24 cellular contexts compared by ENCODE assay signal in genomic region chr3:45980229-45980813, GRCh38. TPM values are rescaled to one million over a fixed set of nuclear protein-coding genes. Genes with fewer than 3 reads are reported as not detected.
A peak's percentile ranks its signal among the peaks of the same experiment; 100 is the strongest.
DNase-seq lines count a peak whose midpoint lies in the region; ATAC-seq, FAIRE-seq and TF ChIP-seq lines count a peak whose summit lies in the region.
"Had no signal": no experiment of that assay in that cellular context is flagged by ENCODE, and none has a peak within 500 bp of the region (broad histone marks: within the 10 kb centered on the region; RNA-seq: fewer than 3 reads in every experiment).

No MANE protein-coding gene starts in this region.

- H3K4me3 ChIP-seq in CD4-positive, CD25-positive, alpha-beta regulatory T cell (ENCODE audit: low read depth, low read length): peak overlapping the region; percentile 19
- no peak overlapping the region for H3K4me3 ChIP-seq in CD8-positive, alpha-beta T cell (ENCODE audit: low read depth, low read length)
- H3K4me3 ChIP-seq in small intestine (ENCODE audit: low read depth in 1 of 2, low read length in 2 of 2): no peak overlapping the region
- H3K4me3 ChIP-seq: coronary artery had no signal

- CTCF ChIA-PET in CD8-positive, alpha-beta T cell (lab: Charles Lee): interaction anchor here (1.1 to 6.2 kb wide), 4 partner anchors 11 to 98 kb away, joined by 3 to 47 read pairs (median 3); no protein-coding TSS in a partner anchor
- CTCF ChIA-PET in activated CD8-positive, alpha-beta T cell treated with anti-CD3 and anti-CD28 coated beads, Interleukin-2, amount 10 ng/mL, durations not matched to agents 7 days and 5 days (lab: Charles Lee): interaction anchor here (0.8 to 3.4 kb wide), 8 partner anchors 13 to 229 kb away, joined by 3 to 35 read pairs (median 4); partner anchors contain the start of gene CXCR6

- H3K36me3 Mint-ChIP-seq in CD4-positive, CD25-positive, alpha-beta regulatory T cell: peaks cover 62% of the 10 kb centered on the region
- peaks cover 76% of the 10 kb centered on the region for H3K36me3 Mint-ChIP-seq in CD8-positive, alpha-beta T cell
- peaks cover 92% of the 10 kb centered on the region for H3K36me3 Mint-ChIP-seq in activated CD8-positive, alpha-beta T cell treated with anti-CD3 and anti-CD28 coated beads, Interleukin-2, amount 10 ng/mL, durations not matched to agents 7 days and 5 days (ENCODE audit: low read depth)
- H3K36me3 Mint-ChIP-seq in naive thymus-derived CD8-positive, alpha-beta T cell: peaks cover 0 to 77% (median 45%) of the 10 kb centered on the region in 3 donors

- FAIRE-seq in small intestine (lab: Jason Lieb, UNC): no peak

- TF ChIP-seq CTCF in CD8-positive, alpha-beta T cell (IDR thresholded peaks at IDR 0.05): no peak

- H3K4me3 Mint-ChIP-seq in CD4-positive, CD25-positive, alpha-beta regulatory T cell: peak overlapping the region; percentile 28 to 75 (median 44)
- no peak overlapping the region for H3K4me3 Mint-ChIP-seq in CD8-positive, alpha-beta T cell
- no peak overlapping the region for H3K4me3 Mint-ChIP-seq in activated CD8-positive, alpha-beta T cell treated with anti-CD3 and anti-CD28 coated beads, Interleukin-2, amount 10 ng/mL, durations not matched to agents 7 days and 5 days
- H3K4me3 Mint-ChIP-seq in naive thymus-derived CD8-positive, alpha-beta T cell: peak overlapping the region in 1 of 10 donors; percentile 10
- H3K4me3 Mint-ChIP-seq: memory B cell, type B pancreatic cell had no signal

- no peaks in the 10 kb centered on the region for H3K27me3 ChIP-seq in CD4-positive, CD25-positive, alpha-beta regulatory T cell (ENCODE audit: control insufficient read depth, insufficient read depth, low read length)
- H3K27me3 ChIP-seq in CD8-positive, alpha-beta T cell (ENCODE audit: insufficient read depth, low read length): no peaks in the 10 kb centered on the region
- H3K27me3 ChIP-seq in small intestine (ENCODE audit: control insufficient read depth in 2 of 2, insufficient read depth in 2 of 2, low read length in 2 of 2): no peaks in the 10 kb centered on the region
- H3K27me3 ChIP-seq: brain microvascular endothelial cell had no signal

- WGBS in small intestine, 3 donors: 55 to 76% (median 62%) methylated on average over 7 of the region's 7 CpGs

- H3K4me1 ChIP-seq in CD4-positive, CD25-positive, alpha-beta regulatory T cell (ENCODE audit: control insufficient read depth, insufficient read depth, low read length, poor library complexity, severe bottlenecking): peaks cover 66% of the 10 kb centered on the region
- H3K4me1 ChIP-seq in CD8-positive, alpha-beta T cell (ENCODE audit: insufficient read depth, low read length): peaks cover 42% of the 10 kb centered on the region
- H3K4me1 ChIP-seq in small intestine (ENCODE audit: control insufficient read depth in 2 of 2, insufficient read depth in 1 of 2, low read depth in 1 of 2, low read length in 1 of 2): peaks cover 4 to 7% of the 10 kb centered on the region in 2 donors

- POLR2A ChIA-PET in CD8-positive, alpha-beta T cell (lab: Charles Lee): interaction anchor here (0.8 to 1.2 kb wide), 3 partner anchors 16 to 28 kb away, joined by 3 read pairs; no protein-coding TSS in a partner anchor
- POLR2A ChIA-PET in activated CD8-positive, alpha-beta T cell treated with anti-CD3 and anti-CD28 coated beads, Interleukin-2, amount 10 ng/mL, durations not matched to agents 7 days and 5 days (lab: Charles Lee): interaction anchor here (0.8 to 2.3 kb wide), 4 partner anchors 14 to 37 kb away, joined by 3 to 20 read pairs (median 6); partner anchors contain the start of genes CXCR6 and FYCO1
- POLR2A ChIA-PET in naive thymus-derived CD8-positive, alpha-beta T cell (lab: Charles Lee): interaction anchor here (1.3 kb wide), 2 partner anchors 13 to 85 kb away, joined by 3 read pairs; no protein-coding TSS in a partner anchor

- H3K27me3 Mint-ChIP-seq in CD4-positive, CD25-positive, alpha-beta regulatory T cell: no peaks in the 10 kb centered on the region
- no peaks in the 10 kb centered on the region for H3K27me3 Mint-ChIP-seq in CD8-positive, alpha-beta T cell (ENCODE audit: low read depth)
- no peaks in the 10 kb centered on the region for H3K27me3 Mint-ChIP-seq in activated CD8-positive, alpha-beta T cell treated with anti-CD3 and anti-CD28 coated beads, Interleukin-2, amount 10 ng/mL, durations not matched to agents 7 days and 5 days (ENCODE audit: low read depth)
- no peaks in the 10 kb centered on the region for H3K27me3 Mint-ChIP-seq in naive thymus-derived CD8-positive, alpha-beta T cell
- H3K27me3 Mint-ChIP-seq: memory B cell, type B pancreatic cell had no signal

- ATAC-seq in CD4-positive, CD25-positive, alpha-beta regulatory T cell (ENCODE audit: low read depth in 2 of 2): peak; percentile 45 to 50
- peak; percentile 26 for ATAC-seq in CD8-positive, alpha-beta T cell
- no peak for ATAC-seq in activated CD8-positive, alpha-beta T cell treated with anti-CD3 and anti-CD28 coated beads, Interleukin-2, amount 10 ng/mL, durations not matched to agents 7 days and 5 days
- ATAC-seq in naive thymus-derived CD8-positive, alpha-beta T cell: no peak
- ATAC-seq in HG03520 (IDR thresholded peaks at IDR 0.05; ENCODE audit: unreplicated experiment): no peak
- ATAC-seq: PC-3, right cardiac atrium had no signal

- intact Hi-C loops in CD8-positive, alpha-beta T cell (cut with DNase I, micrococcal nuclease): loop anchor here in 1 of 2 experiments (1.0 kb wide), 1 partner anchor 14 kb away; no protein-coding TSS in a partner anchor

- H3K4me1 Mint-ChIP-seq in CD4-positive, CD25-positive, alpha-beta regulatory T cell: peaks cover 35 to 83% (median 55%) of the 10 kb centered on the region in 4 donors
- H3K4me1 Mint-ChIP-seq in CD8-positive, alpha-beta T cell (ENCODE audit: low read depth): peaks cover 70% of the 10 kb centered on the region
- H3K4me1 Mint-ChIP-seq in activated CD8-positive, alpha-beta T cell treated with anti-CD3 and anti-CD28 coated beads, Interleukin-2, amount 10 ng/mL, durations not matched to agents 7 days and 5 days (ENCODE audit: low read depth): peaks cover 93% of the 10 kb centered on the region
- peaks cover 30 to 59% (median 48%) of the 10 kb centered on the region in 4 donors for H3K4me1 Mint-ChIP-seq in naive thymus-derived CD8-positive, alpha-beta T cell

- DNase-seq in CD4-positive, CD25-positive, alpha-beta regulatory T cell: peak; percentile 21 to 73 (median 55)
- peak in 1 of 7 experiments; percentile 46 for DNase-seq in CD8-positive, alpha-beta T cell
- DNase-seq in activated CD8-positive, alpha-beta T cell treated with anti-CD3 and anti-CD28 coated beads, Interleukin-2, amount 10 ng/mL, durations not matched to agents 7 days and 5 days: no peak
- DNase-seq in small intestine (peak; percentile 23), HT-29 (ENCODE audit: low spot score) (no peak), AG08395 (ENCODE audit: low spot score) (no peak)
- DNase-seq in naive thymus-derived CD8-positive, alpha-beta T cell: no peak
- DNase-seq: Caco-2, GOT3, KG1, MV-4-11, NCI-H1694 treated with DMSO at 0.1 percent for 48 hours, NCI-H748 treated with DMSO at 0.1 percent for 48 hours, PC-3, right cardiac atrium, SIG-M5 had no signal

- peaks cover 0 to 3% (median 0%) of the 10 kb centered on the region in 7 donors for H3K9me3 Mint-ChIP-seq in CD4-positive, CD25-positive, alpha-beta regulatory T cell
- no peaks in the 10 kb centered on the region for H3K9me3 Mint-ChIP-seq in CD8-positive, alpha-beta T cell
- no peaks in the 10 kb centered on the region for H3K9me3 Mint-ChIP-seq in activated CD8-positive, alpha-beta T cell treated with anti-CD3 and anti-CD28 coated beads, Interleukin-2, amount 10 ng/mL, durations not matched to agents 7 days and 5 days (ENCODE audit: insufficient read depth)
- H3K9me3 Mint-ChIP-seq in naive thymus-derived CD8-positive, alpha-beta T cell: no peaks in the 10 kb centered on the region
- H3K9me3 Mint-ChIP-seq: memory B cell, type B pancreatic cell had no signal

- no peaks in the 10 kb centered on the region for H3K9me3 ChIP-seq in CD4-positive, CD25-positive, alpha-beta regulatory T cell (ENCODE audit: control insufficient read depth in 2 of 2, low read length in 2 of 2)
- no peaks in the 10 kb centered on the region for H3K9me3 ChIP-seq in CD8-positive, alpha-beta T cell (ENCODE audit: low read length)
- H3K9me3 ChIP-seq in small intestine (ENCODE audit: control insufficient read depth, low read depth): no peaks in the 10 kb centered on the region
- H3K9me3 ChIP-seq: Caco-2 had no signal

- peaks cover 67% of the 10 kb centered on the region for H3K36me3 ChIP-seq in CD4-positive, CD25-positive, alpha-beta regulatory T cell (ENCODE audit: control insufficient read depth, insufficient read depth, low read length)
- peaks cover 35% of the 10 kb centered on the region for H3K36me3 ChIP-seq in CD8-positive, alpha-beta T cell (ENCODE audit: insufficient read depth, low read length)
- peaks cover 11 to 16% of the 10 kb centered on the region in 2 donors for H3K36me3 ChIP-seq in small intestine (ENCODE audit: control insufficient read depth in 2 of 2, insufficient read depth in 2 of 2, low read length in 2 of 2)

- H3K27ac ChIP-seq in CD4-positive, CD25-positive, alpha-beta regulatory T cell (ENCODE audit: insufficient read depth, low read length, poor library complexity, severe bottlenecking): peak overlapping the region; percentile 79
- H3K27ac ChIP-seq in CD8-positive, alpha-beta T cell (ENCODE audit: low read depth, low read length): no peak overlapping the region
- no peak overlapping the region for H3K27ac ChIP-seq in small intestine (ENCODE audit: low read depth in 1 of 2, low read length in 1 of 2)
- H3K27ac ChIP-seq: brain microvascular endothelial cell had no signal

- H3K27ac Mint-ChIP-seq in CD4-positive, CD25-positive, alpha-beta regulatory T cell: peak overlapping the region; percentile 59 to 96 (median 87)
- H3K27ac Mint-ChIP-seq in CD8-positive, alpha-beta T cell: peak overlapping the region; percentile 73
- peak overlapping the region; percentile 66 for H3K27ac Mint-ChIP-seq in activated CD8-positive, alpha-beta T cell treated with anti-CD3 and anti-CD28 coated beads, Interleukin-2, amount 10 ng/mL, durations not matched to agents 7 days and 5 days
- peak overlapping the region in 3 of 10 donors; percentile 61 to 66 (median 63) for H3K27ac Mint-ChIP-seq in naive thymus-derived CD8-positive, alpha-beta T cell
- H3K27ac Mint-ChIP-seq: type B pancreatic cell had no signal

RNA-seq across cellular contexts. Expression of gene FYCO1, which starts 15.3 kb away (rescaled TPM):
- total RNA-seq in CD4-positive, CD25-positive, alpha-beta regulatory T cell: 42.5 TPM
- 1 to 10 TPM; 2.1 to 3.3 (median 2.4) TPM for polyA plus RNA-seq in CD4-positive, CD25-positive, alpha-beta regulatory T cell
- total RNA-seq in CD8-positive, alpha-beta T cell: 10 to 100 TPM; 16.6 to 16.7 TPM
- total RNA-seq in activated CD8-positive, alpha-beta T cell treated with anti-CD3 and anti-CD28 coated beads, Interleukin-2, amount 10 ng/mL, durations not matched to agents 7 days and 5 days: 10 to 100 TPM; 16.6 to 19.5 TPM
- 1 to 10 TPM; 6.5 to 9.6 (median 8.3) TPM for polyA plus RNA-seq in small intestine
- total RNA-seq in naive thymus-derived CD8-positive, alpha-beta T cell: 10 to 100 TPM; 27.6 to 28.4 TPM
- polyA plus RNA-seq in naive thymus-derived CD8-positive, alpha-beta T cell: 1 to 10 TPM; 1.7 to 6.0 (median 2.6) TPM
- total RNA-seq in HT-29 (2014; rRNA removed; shearing (Covaris generic)): 8.5 and 9.7 TPM in 2 replicates

RNA-seq across cellular contexts. Expression of gene CXCR6, which starts 37.1 kb away (rescaled TPM):
- total RNA-seq in CD4-positive, CD25-positive, alpha-beta regulatory T cell: 23.7 TPM
- polyA plus RNA-seq in CD4-positive, CD25-positive, alpha-beta regulatory T cell: 10 to 100 TPM; 23.7 to 40.3 (median 30.0) TPM
- 10 to 100 TPM in 1 of 2 experiments, 1 to 10 TPM in 1; 9.2 to 11.0 TPM for total RNA-seq in CD8-positive, alpha-beta T cell
- 10 to 100 TPM; 26.5 to 27.6 TPM for total RNA-seq in activated CD8-positive, alpha-beta T cell treated with anti-CD3 and anti-CD28 coated beads, Interleukin-2, amount 10 ng/mL, durations not matched to agents 7 days and 5 days
- polyA plus RNA-seq in small intestine: 1 to 10 TPM in 2 of 3 donors, under 1 TPM in 1; 0.45 to 2.7 (median 2.2) TPM
- total RNA-seq in naive thymus-derived CD8-positive, alpha-beta T cell: under 1 TPM; 0.25 to 0.34 TPM
- 1 to 10 TPM in 1 of 3 donors, under 1 TPM in 2; 0.42 to 9.3 (median 0.80) TPM for polyA plus RNA-seq in naive thymus-derived CD8-positive, alpha-beta T cell
- not detected in 2 replicates for total RNA-seq in HT-29 (2014; rRNA removed; shearing (Covaris generic))
- total RNA-seq: Caco-2, glomerular endothelial cell, myocyte, osteoblast, PC-3 had no signal

RNA-seq across cellular contexts. Expression of gene XCR1, which starts 47.0 kb away (rescaled TPM):
- total RNA-seq in CD4-positive, CD25-positive, alpha-beta regulatory T cell: not detected
- polyA plus RNA-seq in CD4-positive, CD25-positive, alpha-beta regulatory T cell: not detected
- not detected for total RNA-seq in CD8-positive, alpha-beta T cell
- not detected for total RNA-seq in activated CD8-positive, alpha-beta T cell treated with anti-CD3 and anti-CD28 coated beads, Interleukin-2, amount 10 ng/mL, durations not matched to agents 7 days and 5 days
- under 1 TPM in 2 of 3 donors, not detected in 1; under 0.01 to 0.13 TPM for polyA plus RNA-seq in small intestine
- not detected for total RNA-seq in naive thymus-derived CD8-positive, alpha-beta T cell
- not detected for polyA plus RNA-seq in naive thymus-derived CD8-positive, alpha-beta T cell
- not detected in 2 replicates for total RNA-seq in HT-29 (2014; rRNA removed; shearing (Covaris generic))
- total RNA-seq: Caco-2, glomerular endothelial cell, myocyte, osteoblast, PC-3 had no signal
- polyA plus RNA-seq: right cardiac atrium had no signal

Comparison
In these comparisons a context has a peak if more than half of its experiments do, and no peak if none do; other contexts are left out.
1. ATAC-seq: peak in CD4-positive, CD25-positive, alpha-beta regulatory T cell (2 of 2) and CD8-positive, alpha-beta T cell (single experiment); none in activated CD8-positive, alpha-beta T cell treated with anti-CD3 and anti-CD28 coated beads, Interleukin-2, amount 10 ng/mL, durations not matched to agents 7 days and 5 days (single experiment), naive thymus-derived CD8-positive, alpha-beta T cell (0 of 2) and HG03520 (single experiment).
2. DNase-seq: peak in CD4-positive, CD25-positive, alpha-beta regulatory T cell (3 of 3) and small intestine (single experiment); none in activated CD8-positive, alpha-beta T cell treated with anti-CD3 and anti-CD28 coated beads, Interleukin-2, amount 10 ng/mL, durations not matched to agents 7 days and 5 days (single experiment), naive thymus-derived CD8-positive, alpha-beta T cell (0 of 10), HT-29 (single experiment) and AG08395 (single experiment).
3. H3K4me3 Mint-ChIP-seq: peak in CD4-positive, CD25-positive, alpha-beta regulatory T cell (4 of 4); none in CD8-positive, alpha-beta T cell (single experiment) and activated CD8-positive, alpha-beta T cell treated with anti-CD3 and anti-CD28 coated beads, Interleukin-2, amount 10 ng/mL, durations not matched to agents 7 days and 5 days (single experiment).
4. RNA of gene CXCR6, which starts 37.1 kb away (total RNA-seq): 26.5 to 27.6 TPM in activated CD8-positive, alpha-beta T cell treated with anti-CD3 and anti-CD28 coated beads, Interleukin-2, amount 10 ng/mL, durations not matched to agents 7 days and 5 days, 23.7 TPM in CD4-positive, CD25-positive, alpha-beta regulatory T cell (single experiment) and 9.2 to 11.0 TPM in CD8-positive, alpha-beta T cell; 0.25 to 0.34 TPM in naive thymus-derived CD8-positive, alpha-beta T cell and not detected in HT-29; every median in the first group is over 4 times any median in the second.